ENCODE assay signal across 1 cellular context in the genomic region with DNA sequence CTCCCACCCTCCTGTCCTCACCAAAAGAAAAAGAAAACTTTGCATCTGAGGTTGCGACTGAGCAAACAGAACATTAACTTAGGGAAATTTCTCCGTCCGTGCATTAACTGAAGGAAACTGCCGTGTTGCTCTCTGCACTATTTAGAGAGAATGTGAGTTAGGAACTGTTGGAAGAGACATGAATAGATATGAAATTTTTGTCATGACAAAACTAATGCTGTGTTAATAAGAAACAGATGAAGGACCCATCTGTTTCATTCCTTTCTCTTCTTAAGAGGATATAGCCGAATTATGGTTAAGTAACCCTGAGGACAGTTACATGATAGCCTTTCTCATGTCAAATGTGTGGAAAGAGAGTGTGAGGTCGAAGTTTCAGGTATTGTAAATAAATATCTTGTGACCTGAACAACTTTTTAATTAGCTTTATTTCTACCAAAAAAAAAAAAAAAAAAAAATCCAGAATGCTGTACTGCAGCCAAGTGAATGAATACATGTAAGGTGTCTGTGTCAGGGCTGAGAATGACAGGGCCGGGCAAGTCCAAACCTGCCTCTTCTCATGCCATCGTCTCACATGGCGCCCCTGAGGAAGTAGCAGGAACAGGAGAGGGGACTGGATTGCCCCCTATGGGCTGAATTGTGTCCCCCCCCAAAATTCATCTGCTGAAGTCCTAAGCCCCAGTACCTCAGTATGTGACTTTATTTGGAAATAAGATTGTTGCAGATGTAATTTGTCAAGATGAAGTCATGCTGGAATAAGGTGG.
TF ChIP-seq lines count a peak whose summit lies in the region.

No MANE protein-coding gene starts in this region.

TF ChIP-seq in GM23338, 12 proteins besides CTCF, POLR2A, EP300 and RAD21 (continued from another document):
- TF ChIP-seq, protein P1, sequence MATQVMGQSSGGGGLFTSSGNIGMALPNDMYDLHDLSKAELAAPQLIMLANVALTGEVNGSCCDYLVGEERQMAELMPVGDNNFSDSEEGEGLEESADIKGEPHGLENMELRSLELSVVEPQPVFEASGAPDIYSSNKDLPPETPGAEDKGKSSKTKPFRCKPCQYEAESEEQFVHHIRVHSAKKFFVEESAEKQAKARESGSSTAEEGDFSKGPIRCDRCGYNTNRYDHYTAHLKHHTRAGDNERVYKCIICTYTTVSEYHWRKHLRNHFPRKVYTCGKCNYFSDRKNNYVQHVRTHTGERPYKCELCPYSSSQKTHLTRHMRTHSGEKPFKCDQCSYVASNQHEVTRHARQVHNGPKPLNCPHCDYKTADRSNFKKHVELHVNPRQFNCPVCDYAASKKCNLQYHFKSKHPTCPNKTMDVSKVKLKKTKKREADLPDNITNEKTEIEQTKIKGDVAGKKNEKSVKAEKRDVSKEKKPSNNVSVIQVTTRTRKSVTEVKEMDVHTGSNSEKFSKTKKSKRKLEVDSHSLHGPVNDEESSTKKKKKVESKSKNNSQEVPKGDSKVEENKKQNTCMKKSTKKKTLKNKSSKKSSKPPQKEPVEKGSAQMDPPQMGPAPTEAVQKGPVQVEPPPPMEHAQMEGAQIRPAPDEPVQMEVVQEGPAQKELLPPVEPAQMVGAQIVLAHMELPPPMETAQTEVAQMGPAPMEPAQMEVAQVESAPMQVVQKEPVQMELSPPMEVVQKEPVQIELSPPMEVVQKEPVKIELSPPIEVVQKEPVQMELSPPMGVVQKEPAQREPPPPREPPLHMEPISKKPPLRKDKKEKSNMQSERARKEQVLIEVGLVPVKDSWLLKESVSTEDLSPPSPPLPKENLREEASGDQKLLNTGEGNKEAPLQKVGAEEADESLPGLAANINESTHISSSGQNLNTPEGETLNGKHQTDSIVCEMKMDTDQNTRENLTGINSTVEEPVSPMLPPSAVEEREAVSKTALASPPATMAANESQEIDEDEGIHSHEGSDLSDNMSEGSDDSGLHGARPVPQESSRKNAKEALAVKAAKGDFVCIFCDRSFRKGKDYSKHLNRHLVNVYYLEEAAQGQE (IDR thresholded peaks at IDR 0.05; ENCODE audit: unreplicated experiment) = no peak
- no peak for TF ChIP-seq POLR2AphosphoS5 (IDR thresholded peaks at IDR 0.05; ENCODE audit: low read depth)
- no peak for TF ChIP-seq STAT1 (IDR thresholded peaks at IDR 0.05; ENCODE audit: unreplicated experiment)
- TF ChIP-seq, protein P2, sequence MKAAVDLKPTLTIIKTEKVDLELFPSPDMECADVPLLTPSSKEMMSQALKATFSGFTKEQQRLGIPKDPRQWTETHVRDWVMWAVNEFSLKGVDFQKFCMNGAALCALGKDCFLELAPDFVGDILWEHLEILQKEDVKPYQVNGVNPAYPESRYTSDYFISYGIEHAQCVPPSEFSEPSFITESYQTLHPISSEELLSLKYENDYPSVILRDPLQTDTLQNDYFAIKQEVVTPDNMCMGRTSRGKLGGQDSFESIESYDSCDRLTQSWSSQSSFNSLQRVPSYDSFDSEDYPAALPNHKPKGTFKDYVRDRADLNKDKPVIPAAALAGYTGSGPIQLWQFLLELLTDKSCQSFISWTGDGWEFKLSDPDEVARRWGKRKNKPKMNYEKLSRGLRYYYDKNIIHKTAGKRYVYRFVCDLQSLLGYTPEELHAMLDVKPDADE (IDR thresholded peaks at IDR 0.05) = no peak
- TF ChIP-seq EZH2 (IDR thresholded peaks at IDR 0.05; ENCODE audit: low read depth, unreplicated experiment) = no peak
- TF ChIP-seq NANOG (IDR thresholded peaks at IDR 0.05; ENCODE audit: borderline replicate concordance) = no peak
- TF ChIP-seq, protein P3, sequence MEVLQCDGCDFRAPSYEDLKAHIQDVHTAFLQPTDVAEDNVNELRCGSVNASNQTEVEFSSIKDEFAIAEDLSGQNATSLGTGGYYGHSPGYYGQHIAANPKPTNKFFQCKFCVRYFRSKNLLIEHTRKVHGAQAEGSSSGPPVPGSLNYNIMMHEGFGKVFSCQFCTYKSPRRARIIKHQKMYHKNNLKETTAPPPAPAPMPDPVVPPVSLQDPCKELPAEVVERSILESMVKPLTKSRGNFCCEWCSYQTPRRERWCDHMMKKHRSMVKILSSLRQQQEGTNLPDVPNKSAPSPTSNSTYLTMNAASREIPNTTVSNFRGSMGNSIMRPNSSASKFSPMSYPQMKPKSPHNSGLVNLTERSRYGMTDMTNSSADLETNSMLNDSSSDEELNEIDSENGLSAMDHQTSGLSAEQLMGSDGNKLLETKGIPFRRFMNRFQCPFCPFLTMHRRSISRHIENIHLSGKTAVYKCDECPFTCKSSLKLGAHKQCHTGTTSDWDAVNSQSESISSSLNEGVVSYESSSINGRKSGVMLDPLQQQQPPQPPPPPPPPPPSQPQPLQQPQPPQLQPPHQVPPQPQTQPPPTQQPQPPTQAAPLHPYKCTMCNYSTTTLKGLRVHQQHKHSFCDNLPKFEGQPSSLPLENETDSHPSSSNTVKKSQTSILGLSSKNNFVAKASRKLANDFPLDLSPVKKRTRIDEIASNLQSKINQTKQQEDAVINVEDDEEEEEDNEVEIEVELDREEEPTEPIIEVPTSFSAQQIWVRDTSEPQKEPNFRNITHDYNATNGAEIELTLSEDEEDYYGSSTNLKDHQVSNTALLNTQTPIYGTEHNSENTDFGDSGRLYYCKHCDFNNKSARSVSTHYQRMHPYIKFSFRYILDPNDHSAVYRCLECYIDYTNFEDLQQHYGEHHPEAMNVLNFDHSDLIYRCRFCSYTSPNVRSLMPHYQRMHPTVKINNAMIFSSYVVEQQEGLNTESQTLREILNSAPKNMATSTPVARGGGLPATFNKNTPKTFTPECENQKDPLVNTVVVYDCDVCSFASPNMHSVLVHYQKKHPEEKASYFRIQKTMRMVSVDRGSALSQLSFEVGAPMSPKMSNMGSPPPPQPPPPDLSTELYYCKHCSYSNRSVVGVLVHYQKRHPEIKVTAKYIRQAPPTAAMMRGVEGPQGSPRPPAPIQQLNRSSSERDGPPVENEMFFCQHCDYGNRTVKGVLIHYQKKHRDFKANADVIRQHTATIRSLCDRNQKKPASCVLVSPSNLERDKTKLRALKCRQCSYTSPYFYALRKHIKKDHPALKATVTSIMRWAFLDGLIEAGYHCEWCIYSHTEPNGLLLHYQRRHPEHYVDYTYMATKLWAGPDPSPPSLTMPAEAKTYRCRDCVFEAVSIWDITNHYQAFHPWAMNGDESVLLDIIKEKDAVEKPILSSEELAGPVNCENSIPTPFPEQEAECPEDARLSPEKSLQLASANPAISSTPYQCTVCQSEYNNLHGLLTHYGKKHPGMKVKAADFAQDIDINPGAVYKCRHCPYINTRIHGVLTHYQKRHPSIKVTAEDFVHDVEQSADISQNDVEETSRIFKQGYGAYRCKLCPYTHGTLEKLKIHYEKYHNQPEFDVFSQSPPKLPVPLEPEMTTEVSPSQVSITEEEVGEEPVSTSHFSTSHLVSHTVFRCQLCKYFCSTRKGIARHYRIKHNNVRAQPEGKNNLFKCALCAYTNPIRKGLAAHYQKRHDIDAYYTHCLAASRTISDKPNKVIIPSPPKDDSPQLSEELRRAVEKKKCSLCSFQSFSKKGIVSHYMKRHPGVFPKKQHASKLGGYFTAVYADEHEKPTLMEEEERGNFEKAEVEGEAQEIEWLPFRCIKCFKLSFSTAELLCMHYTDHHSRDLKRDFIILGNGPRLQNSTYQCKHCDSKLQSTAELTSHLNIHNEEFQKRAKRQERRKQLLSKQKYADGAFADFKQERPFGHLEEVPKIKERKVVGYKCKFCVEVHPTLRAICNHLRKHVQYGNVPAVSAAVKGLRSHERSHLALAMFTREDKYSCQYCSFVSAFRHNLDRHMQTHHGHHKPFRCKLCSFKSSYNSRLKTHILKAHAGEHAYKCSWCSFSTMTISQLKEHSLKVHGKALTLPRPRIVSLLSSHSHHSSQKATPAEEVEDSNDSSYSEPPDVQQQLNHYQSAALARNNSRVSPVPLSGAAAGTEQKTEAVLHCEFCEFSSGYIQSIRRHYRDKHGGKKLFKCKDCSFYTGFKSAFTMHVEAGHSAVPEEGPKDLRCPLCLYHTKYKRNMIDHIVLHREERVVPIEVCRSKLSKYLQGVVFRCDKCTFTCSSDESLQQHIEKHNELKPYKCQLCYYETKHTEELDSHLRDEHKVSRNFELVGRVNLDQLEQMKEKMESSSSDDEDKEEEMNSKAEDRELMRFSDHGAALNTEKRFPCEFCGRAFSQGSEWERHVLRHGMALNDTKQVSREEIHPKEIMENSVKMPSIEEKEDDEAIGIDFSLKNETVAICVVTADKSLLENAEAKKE (CRISPR knock-in tag; IDR thresholded peaks at IDR 0.05) = no peak
- no peak for TF ChIP-seq ZNF331 (CRISPR knock-in tag; IDR thresholded peaks at IDR 0.05; ENCODE audit: low read depth)
- no peak for TF ChIP-seq EZH2phosphoT487 (IDR thresholded peaks at IDR 0.05; ENCODE audit: unreplicated experiment)
- TF ChIP-seq ZNF114 (CRISPR knock-in tag; IDR thresholded peaks at IDR 0.05) = no peak
- TF ChIP-seq JUNB (IDR thresholded peaks at IDR 0.05; ENCODE audit: unreplicated experiment) = no peak
